ENCODE assay signal across 13 cellular contexts in the genomic region with DNA sequence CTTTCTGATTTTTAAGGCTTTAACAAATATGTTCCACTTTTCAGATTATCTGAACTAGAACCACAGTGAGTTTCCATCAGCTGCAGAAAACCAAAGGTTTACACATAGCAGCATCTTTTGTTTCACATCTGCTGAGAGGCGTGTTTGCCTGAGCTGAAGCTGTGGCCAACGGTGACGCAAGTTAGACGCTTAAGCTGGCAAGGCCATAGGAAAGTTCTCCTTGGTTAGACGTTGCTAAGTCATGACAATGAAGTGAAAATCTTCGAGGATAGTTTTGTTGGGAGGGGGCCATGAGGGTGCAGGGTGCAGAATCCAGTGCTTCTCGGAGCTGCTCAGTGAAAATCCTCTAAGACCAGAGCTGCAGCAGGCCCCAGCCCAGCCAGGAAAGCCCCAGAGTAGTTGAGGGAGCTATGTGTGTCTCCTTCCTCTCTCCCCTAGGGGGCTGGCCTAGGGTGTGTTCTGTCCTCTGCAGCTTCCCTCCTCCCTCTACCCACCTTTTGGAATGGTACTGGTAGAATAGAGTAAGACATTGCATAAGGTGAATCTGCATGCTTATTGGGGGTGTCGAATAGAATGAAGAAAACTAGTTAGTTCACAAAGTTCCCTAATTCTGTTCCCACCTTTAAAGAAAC.
A peak's percentile ranks its signal among the peaks of the same experiment; 100 is the strongest.
DNase-seq lines count a peak whose midpoint lies in the region; ATAC-seq and TF ChIP-seq lines count a peak whose summit lies in the region.
"Had no signal": no experiment of that assay in that cellular context is flagged by ENCODE, and none has a peak within 500 bp of the region (broad histone marks: within the 10 kb centered on the region; RNA-seq: fewer than 3 reads in every experiment).

No MANE protein-coding gene starts in this region.

- TF ChIP-seq CTCF in GM06990 (IDR thresholded peaks at IDR 0.05; ENCODE audit: insufficient read depth, low read length, poor library complexity, severe bottlenecking) (peak; percentile 22), RWPE1 (conservative IDR thresholded peaks at IDR 0.05; ENCODE audit: low read depth) (no peak)

- H3K27ac ChIP-seq in RWPE1 = no peak overlapping the region
- H3K27ac ChIP-seq: upper lobe of left lung had no signal

- ATAC-seq in Right ventricle myocardium superior (ENCODE audit: poor library complexity) (peak; percentile 77), GM19463 (IDR thresholded peaks at IDR 0.05; ENCODE audit: unreplicated experiment) (no peak)
- ATAC-seq: activated T-helper 17 cell treated with anti-CD3 and anti-CD28 coated beads, Interleukin-2, amount 50 U/mL, for 72 hours; SK-N-SH treated with all-trans-retinoic acid at 6 μM for 48 hours had no signal

- intact Hi-C loops in Right ventricle myocardium superior (cut with DNase I) = no loop called here

- POLR2A ChIA-PET in RWPE1 (lab: Yijun Ruan, JAX; ENCODE audit: low non-redundant PET) = no interaction called here

- DNase-seq in GM06990 (ENCODE audit: extremely low read depth, insufficient read length) = no peak
- peak; percentile 2 for DNase-seq in SK-MEL-5 (ENCODE audit: low read depth, low spot score)
- DNase-seq in Right ventricle myocardium superior = peak; percentile 86
- peak; percentile 25 for DNase-seq in putamen (ENCODE audit: low spot score)
- no peak for DNase-seq in foreskin melanocyte
- no peak for DNase-seq in RWPE1 (ENCODE audit: low spot score)
- no peak for DNase-seq in NCI-H2029 treated with DMSO at 0.1 percent for 48 hours (lab: John Stamatoyannopoulos, UW)
- DNase-seq: activated CD4-positive, alpha-beta T cell treated with anti-CD3 and anti-CD28 coated beads for 4 hours; CD4-positive, alpha-beta T cell; upper lobe of left lung had no signal

- no peak overlapping the region for H3K4me3 ChIP-seq in GM06990 (replicated peaks; ENCODE audit: low read depth, low read length)
- H3K4me3 ChIP-seq: upper lobe of left lung had no signal

- in situ Hi-C loops in SK-MEL-5 (cut with HindIII; ENCODE audit: low pct_unique_long_range_greater_than_20kb, low sequenced_read_pairs) = no loop called here

- CTCF ChIA-PET in RWPE1 (lab: Yijun Ruan, JAX) = no interaction called here

- no peaks in the 10 kb centered on the region for H3K27me3 ChIP-seq in GM06990 (replicated peaks; ENCODE audit: control insufficient read depth, insufficient read depth, low read length)
- H3K27me3 ChIP-seq: upper lobe of left lung had no signal

- no peaks in the 10 kb centered on the region for H3K36me3 ChIP-seq in GM06990 (ENCODE audit: control insufficient read depth, insufficient read depth, low read length)
- H3K36me3 ChIP-seq: upper lobe of left lung had no signal

Comparison
In these comparisons a context has a peak if more than half of its experiments do, and no peak if none do; other contexts are left out.
1. DNase-seq: peak in SK-MEL-5 (single experiment), Right ventricle myocardium superior (single experiment) and putamen (single experiment); none in GM06990 (single experiment), foreskin melanocyte (single experiment), RWPE1 (single experiment) and NCI-H2029 treated with DMSO at 0.1 percent for 48 hours (single experiment).